ENCODE assay signal across 8 cellular contexts in the genomic region with DNA sequence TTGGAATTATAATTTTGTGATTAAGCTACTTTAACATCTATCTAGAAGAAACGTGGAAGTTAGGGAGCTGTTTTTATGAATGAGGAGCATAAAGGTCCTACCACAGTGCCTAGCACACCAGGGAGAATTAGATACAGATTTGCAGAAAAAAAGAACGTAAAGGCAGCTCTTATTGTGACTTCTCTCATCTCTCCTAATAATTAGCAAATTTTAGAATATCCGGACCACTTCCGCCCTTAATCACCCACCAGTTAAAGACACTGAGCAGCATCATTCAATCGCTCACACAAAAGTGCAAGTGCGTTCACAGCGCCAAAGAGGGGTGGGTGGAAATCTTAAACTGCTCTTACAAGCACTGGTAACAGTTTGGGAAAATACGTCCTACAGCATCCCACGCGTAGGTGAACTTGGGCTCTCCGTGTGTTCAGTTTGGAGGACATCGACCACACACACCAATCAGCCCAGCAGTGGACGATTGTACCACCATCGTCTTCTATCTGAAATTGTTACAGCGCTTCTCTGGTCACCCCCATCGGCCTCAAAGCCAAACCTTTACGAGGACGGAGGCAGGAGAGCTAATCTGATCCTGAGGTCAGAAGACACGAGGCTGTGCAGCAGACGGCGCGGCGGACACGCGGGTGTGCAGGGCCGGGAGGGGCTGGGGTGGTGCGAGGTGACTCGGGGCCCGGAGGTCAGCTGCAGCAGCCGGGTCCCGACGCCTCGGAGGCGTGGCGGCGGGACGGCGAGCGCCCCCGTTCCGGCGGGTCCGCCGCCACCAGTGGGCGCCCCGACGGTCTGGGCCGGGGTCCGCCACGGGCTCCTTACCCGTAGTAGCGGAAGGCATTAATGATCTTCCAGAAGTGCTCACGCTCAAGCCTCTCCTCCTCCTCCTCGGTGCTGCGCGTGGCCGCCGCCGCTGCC. TPM values are rescaled to one million over a fixed set of nuclear protein-coding genes. Genes with fewer than 3 reads are reported as not detected.
A peak's percentile ranks its signal among the peaks of the same experiment; 100 is the strongest.
DNase-seq lines count a peak whose midpoint lies in the region; ATAC-seq and TF ChIP-seq lines count a peak whose summit lies in the region.

No MANE protein-coding gene starts in this region.

- CTCF ChIA-PET in BJ (lab: Yijun Ruan, JAX), result interaction anchor here (0.8 to 2.2 kb wide), 10 partner anchors 10 to 254 kb away, joined by 3 to 8 read pairs (median 4); a partner anchor contains a TSS
- CTCF ChIA-PET in OCI-LY7 (lab: Charles Lee; ENCODE audit: unreplicated experiment), result interaction anchor here (1.0 to 2.4 kb wide), 4 partner anchors 15 to 75 kb away, joined by 3 to 14 read pairs (median 6); a partner anchor contains a TSS

- H3K27ac ChIP-seq in OCI-LY7 (ENCODE audit: low read depth, low read length, poor library complexity, severe bottlenecking), result peak overlapping the region; percentile 90
- H3K27ac ChIP-seq in thyroid gland, result peak overlapping the region; percentile 89 to 98 (median 89)

- H3K9me2 ChIP-seq in OCI-LY7 (ENCODE audit: insufficient read depth, low read length), result no peaks in the 10 kb centered on the region

- peak; percentile 41 for ATAC-seq in GM19025 (IDR thresholded peaks at IDR 0.05; ENCODE audit: low read depth, unreplicated experiment)
- peak; percentile 48 for ATAC-seq in HG03175 (IDR thresholded peaks at IDR 0.05; ENCODE audit: unreplicated experiment)
- peak; percentile 72 for ATAC-seq in omental fat pad (ENCODE audit: low FRiP score)

- H3K9me3 ChIP-seq in OCI-LY7 (ENCODE audit: low read length) (no peaks in the 10 kb centered on the region), thyroid gland (no peaks in the 10 kb centered on the region)

- H3K79me2 ChIP-seq in OCI-LY7 (ENCODE audit: insufficient read depth, low read depth, low read length), result peaks cover 51% of the 10 kb centered on the region

- TF ChIP-seq CTCF in BJ (IDR thresholded peaks at IDR 0.05; ENCODE audit: insufficient read depth, low read depth, low read length) (no peak), OCI-LY7 (conservative IDR thresholded peaks at IDR 0.05; ENCODE audit: low read length) (peak; percentile 54; the same call in 1 of the 2 replicates), omental fat pad (IDR thresholded peaks at IDR 0.05) (no peak), thyroid gland (IDR thresholded peaks at IDR 0.05) (no peak)

- H4K20me1 ChIP-seq in OCI-LY7 (ENCODE audit: insufficient read depth, low read length), result peaks cover 23% of the 10 kb centered on the region; the same call in 1 of the 2 replicates

- H3K36me3 ChIP-seq in BJ (ENCODE audit: control insufficient read depth, insufficient read depth, low read length) (no peaks in the 10 kb centered on the region), OCI-LY7 (ENCODE audit: insufficient read depth, low read length) (peaks cover 22% of the 10 kb centered on the region; the same call in 1 of the 2 replicates), thyroid gland (no peaks in the 10 kb centered on the region)

- H2AFZ ChIP-seq in OCI-LY7 (ENCODE audit: low read length), result peak overlapping the region; percentile 63; the same call in 1 of the 2 replicates

- POLR2A ChIA-PET in BJ (lab: Charles Lee) (interaction anchor here (0.5 to 1.1 kb wide), 3 partner anchors 19 to 74 kb away, joined by 3 to 24 read pairs (median 13); no protein-coding TSS in a partner anchor), OCI-LY7 (lab: Charles Lee) (interaction anchor here (0.8 to 5.3 kb wide), 23 partner anchors 10 to 1447 kb away, joined by 3 to 78 read pairs (median 6); a partner anchor contains a TSS)

- 1% methylated on average over 13 to 21 of the region's 59 CpGs for WGBS in thyroid gland, 2 donors

- intact Hi-C loops in OCI-LY7 (cut with micrococcal nuclease; ENCODE audit: unreplicated experiment), result loop anchor here (1.0 kb wide), 4 partner anchors 27 to 74 kb away; a partner anchor contains a TSS
- intact Hi-C loops in thyroid gland (cut with DNase I), result loop anchor here (10.0 kb wide), 1 partner anchor 57 kb away; a partner anchor contains a TSS

- no peak for TF ChIP-seq POLR2A in thyroid gland (IDR thresholded peaks at IDR 0.05)

- H3K4me2 ChIP-seq in OCI-LY7 (ENCODE audit: low read length), result peak overlapping the region; percentile 99

- H3K27me3 ChIP-seq in BJ (ENCODE audit: control insufficient read depth, insufficient read depth, low read length) (no peaks in the 10 kb centered on the region), thyroid gland (no peaks in the 10 kb centered on the region)

- H3K4me3 ChIP-seq in BJ (ENCODE audit: low read depth, low read length) (peak overlapping the region; percentile 64), OCI-LY7 (ENCODE audit: low read depth, low read length, poor library complexity, severe bottlenecking) (peak overlapping the region; percentile 74), thyroid gland (replicated peaks in 1 of 3) (peak overlapping the region; percentile 64 to 93 (median 83))

- H3K4me1 ChIP-seq in OCI-LY7 (ENCODE audit: insufficient read depth, low read length, poor library complexity, severe bottlenecking) (peaks cover 27% of the 10 kb centered on the region), thyroid gland (peaks cover 11 to 16% of the 10 kb centered on the region in 2 donors)

- no TSS peak for BruUV-seq in OCI-LY7 (replicated peaks; lab: Mats Ljungman, UMichigan)

- DNase-seq in BJ (ENCODE audit: low read depth), result no peak
- DNase-seq in OCI-LY7 (ENCODE audit: low spot score), result peak; percentile 72
- peak; percentile 26 for DNase-seq in activated gamma-delta T cell treated with anti-CD3 and anti-CD28 coated beads, Interleukin-2, amount 50 U/mL, for 16 hours (ENCODE audit: low read depth)
- peak; percentile 61 for DNase-seq in germinal center (ENCODE audit: low spot score)
- no peak for DNase-seq in omental fat pad (ENCODE audit: low spot score)
- peak; percentile 70 to 71 for DNase-seq in thyroid gland

RNA-seq across cellular contexts. Expression of a gene that starts 0.6 kb away (rescaled TPM):
- 2.3 and 5.5 TPM in 2 replicates for polyA plus RNA-seq in BJ (2011; rRNA removed)
- polyA minus RNA-seq in BJ (2011; rRNA and poly(A)+ RNA removed), result 3.7 and 4.0 TPM in 2 replicates
- 26.8 and 29.1 TPM in 2 replicates for total RNA-seq in OCI-LY7 (2014; rRNA removed; shearing (Covaris generic))
- total RNA-seq in OCI-LY7 (2022) (40.3 and 49.0 TPM in 2 replicates), omental fat pad (10 to 100 TPM; 14.7 to 20.0 (median 19.4) TPM), thyroid gland (10 to 100 TPM; 31.4 to 46.5 (median 37.6) TPM)

Comparison
In these comparisons a context has a peak if more than half of its experiments do, and no peak if none do; other contexts are left out.
1. DNase-seq: peak in OCI-LY7 (single experiment), activated gamma-delta T cell treated with anti-CD3 and anti-CD28 coated beads, Interleukin-2, amount 50 U/mL, for 16 hours (single experiment), germinal center (single experiment) and thyroid gland (2 of 2); none in BJ (single experiment) and omental fat pad (single experiment).
2. Peak in every context shown above with its lines, with median percentiles within 50 percentile points of each other: H3K4me3 ChIP-seq and ATAC-seq.